ENCODE assay signal across 8 cellular contexts in genomic region chr17:43546317-43547188, GRCh38. TPM values are rescaled to one million over a fixed set of nuclear protein-coding genes. Genes with fewer than 3 reads are reported as not detected.
DNase-seq lines count a peak whose midpoint lies in the region; ATAC-seq and TF ChIP-seq lines count a peak whose summit lies in the region.

Gene ETV4 (minus strand): TSS chr17:43546340. CDS start chr17:43545617, 723 bp downstream.

- H3K4me1 ChIP-seq in upper lobe of left lung = peaks cover 25 to 32% (median 31%) of the 10 kb centered on the region in 4 donors

- TF ChIP-seq POLR2A in upper lobe of left lung (IDR thresholded peaks at IDR 0.05) = no peak

- H3K27me3 Mint-ChIP-seq in T-helper 1 cell treated with Interleukin-12 subunit alpha and Interleukin-12 subunit beta and Interleukin-4 antibody, amounts not matched to agents 30 μg/mL and 1 μg/mL, for 36 hours (ENCODE audit: low read depth) = peaks cover 61% of the 10 kb centered on the region

- WGBS in upper lobe of left lung, 2 donors = 0 to 1% methylated on average over 37 to 46 of the region's 47 CpGs

- no peaks in the 10 kb centered on the region for H3K9me3 Mint-ChIP-seq in T-helper 1 cell treated with Interleukin-12 subunit alpha and Interleukin-12 subunit beta and Interleukin-4 antibody, amounts not matched to agents 30 μg/mL and 1 μg/mL, for 36 hours

- H3K27ac Mint-ChIP-seq in T-helper 1 cell treated with Interleukin-12 subunit alpha and Interleukin-12 subunit beta and Interleukin-4 antibody, amounts not matched to agents 30 μg/mL and 1 μg/mL, for 36 hours = peak within 1 kb of the TSS; percentile 1

- DNase-seq in GM03348 (ENCODE audit: low spot score) = peak; percentile 99
- peak; percentile 74 to 94 (median 91) for DNase-seq in NCI-H1417 (lab: John Stamatoyannopoulos, UW)
- DNase-seq in amniotic stem cell (lab: John Stamatoyannopoulos, UW) = peak; percentile 88
- DNase-seq in left cardiac atrium = peak; percentile 95
- DNase-seq in posterior vena cava (ENCODE audit: low spot score) = peak; percentile 96
- DNase-seq in upper lobe of left lung = peak; percentile 88 to 97

- intact Hi-C loops in left cardiac atrium (cut with DNase I) (no loop called here), posterior vena cava (cut with DNase I) (no loop called here)

- H3K27me3 ChIP-seq in upper lobe of left lung = peaks cover 0 to 3% (median 1%) of the 10 kb centered on the region in 4 donors

- TF ChIP-seq EP300 in upper lobe of left lung (IDR thresholded peaks at IDR 0.05) = no peak

- no peaks in the 10 kb centered on the region for H3K36me3 ChIP-seq in upper lobe of left lung

- ATAC-seq in HG02642 (IDR thresholded peaks at IDR 0.05; ENCODE audit: poor library complexity, unreplicated experiment) (peak; percentile 76), left cardiac atrium (peak; percentile 95), upper lobe of left lung (ENCODE audit: low FRiP score in 2 of 2) (peak; percentile 91 to 96)

- H3K36me3 Mint-ChIP-seq in T-helper 1 cell treated with Interleukin-12 subunit alpha and Interleukin-12 subunit beta and Interleukin-4 antibody, amounts not matched to agents 30 μg/mL and 1 μg/mL, for 36 hours (ENCODE audit: low read depth) = no peaks in the 10 kb centered on the region

- peak within 1 kb of the TSS in 1 of 4 donors; percentile 41 for H3K27ac ChIP-seq in upper lobe of left lung

- no peaks in the 10 kb centered on the region for H3K9me3 ChIP-seq in upper lobe of left lung

- peaks cover 18% of the 10 kb centered on the region for H3K4me1 Mint-ChIP-seq in T-helper 1 cell treated with Interleukin-12 subunit alpha and Interleukin-12 subunit beta and Interleukin-4 antibody, amounts not matched to agents 30 μg/mL and 1 μg/mL, for 36 hours (ENCODE audit: low read depth)

- peak within 1 kb of the TSS; percentile 48 to 68 (median 58) for H3K4me3 ChIP-seq in upper lobe of left lung

- no peak for TF ChIP-seq CTCF in upper lobe of left lung (IDR thresholded peaks at IDR 0.05)

- peak within 1 kb of the TSS; percentile 84 for H3K4me3 Mint-ChIP-seq in T-helper 1 cell treated with Interleukin-12 subunit alpha and Interleukin-12 subunit beta and Interleukin-4 antibody, amounts not matched to agents 30 μg/mL and 1 μg/mL, for 36 hours

RNA-seq across cellular contexts. Expression of gene ETV4, which starts in this region (rescaled TPM):
- total RNA-seq in left cardiac atrium (1 to 10 TPM in 1 of 2 donors, under 1 TPM in 1; 0.91 to 7.0 TPM), posterior vena cava (1 to 10 TPM in 1 of 2 donors, under 1 TPM in 1; 0.48 to 1.3 TPM), upper lobe of left lung (1 to 10 TPM; 2.8 to 5.2 (median 3.4) TPM)
